10 cellular contexts compared by ENCODE assay signal in genomic region chr10:62000037-62000603, GRCh38.
DNase-seq lines count a peak whose midpoint lies in the region; ATAC-seq lines count a peak whose summit lies in the region.
"Had no signal": no experiment of that assay in that cellular context is flagged by ENCODE, and none has a peak within 500 bp of the region (broad histone marks: within the 10 kb centered on the region; RNA-seq: fewer than 3 reads in every experiment).

No MANE protein-coding gene starts in this region.

- H3K4me1 Mint-ChIP-seq in activated naive CD8-positive, alpha-beta T cell treated with anti-CD3 and anti-CD28 coated beads, Interleukin-2, amount 50 U/mL, for 24 hours = peaks cover 74% of the 10 kb centered on the region

- no peak for DNase-seq in activated naive CD8-positive, alpha-beta T cell treated with anti-CD3 and anti-CD28 coated beads, Interleukin-2, amount 50 U/mL, for 24 hours
- DNase-seq in dedifferentiated amniotic fluid mesenchymal stem cell (ENCODE audit: extremely low spot score) = no peak
- DNase-seq in SW 1271 (lab: John Stamatoyannopoulos, UW) = no peak
- no peak for DNase-seq in A172 (ENCODE audit: low spot score)
- DNase-seq in GM03348 (ENCODE audit: low spot score) = no peak
- DNase-seq: MG63; stimulated activated naive CD4-positive, alpha-beta T cell treated with Interleukin-2 at 50 U/mL for 16 hours had no signal

- H3K9me3 Mint-ChIP-seq in activated naive CD8-positive, alpha-beta T cell treated with anti-CD3 and anti-CD28 coated beads, Interleukin-2, amount 50 U/mL, for 24 hours = peaks cover 6% of the 10 kb centered on the region

- no peaks in the 10 kb centered on the region for H3K27me3 Mint-ChIP-seq in activated naive CD8-positive, alpha-beta T cell treated with anti-CD3 and anti-CD28 coated beads, Interleukin-2, amount 50 U/mL, for 24 hours

- H3K36me3 Mint-ChIP-seq in activated naive CD8-positive, alpha-beta T cell treated with anti-CD3 and anti-CD28 coated beads, Interleukin-2, amount 50 U/mL, for 24 hours (ENCODE audit: low read depth) = peaks cover 72% of the 10 kb centered on the region

- no peak overlapping the region for H3K4me3 Mint-ChIP-seq in activated naive CD8-positive, alpha-beta T cell treated with anti-CD3 and anti-CD28 coated beads, Interleukin-2, amount 50 U/mL, for 24 hours

- peak overlapping the region; percentile 82 for H3K27ac Mint-ChIP-seq in activated naive CD8-positive, alpha-beta T cell treated with anti-CD3 and anti-CD28 coated beads, Interleukin-2, amount 50 U/mL, for 24 hours

- peak; percentile 64 for ATAC-seq in GM18508 (IDR thresholded peaks at IDR 0.05; ENCODE audit: insufficient read depth, unreplicated experiment)
- ATAC-seq in GM19455 (IDR thresholded peaks at IDR 0.05; ENCODE audit: unreplicated experiment) = peak; percentile 85
- peak; percentile 70 for ATAC-seq in HG03045 (IDR thresholded peaks at IDR 0.05; ENCODE audit: unreplicated experiment)
- ATAC-seq in activated naive CD8-positive, alpha-beta T cell treated with anti-CD3 and anti-CD28 coated beads, Interleukin-2, amount 50 U/mL, for 24 hours = peak; percentile 12

Comparison
In these comparisons a context has a peak if more than half of its experiments do, and no peak if none do; other contexts are left out.
1. ATAC-seq: peak in every context shown above with its lines; median percentile 85 in GM19455; 70 in HG03045; 64 in GM18508; 12 in activated naive CD8-positive, alpha-beta T cell treated with anti-CD3 and anti-CD28 coated beads, Interleukin-2, amount 50 U/mL, for 24 hours.